In the genomic region with DNA sequence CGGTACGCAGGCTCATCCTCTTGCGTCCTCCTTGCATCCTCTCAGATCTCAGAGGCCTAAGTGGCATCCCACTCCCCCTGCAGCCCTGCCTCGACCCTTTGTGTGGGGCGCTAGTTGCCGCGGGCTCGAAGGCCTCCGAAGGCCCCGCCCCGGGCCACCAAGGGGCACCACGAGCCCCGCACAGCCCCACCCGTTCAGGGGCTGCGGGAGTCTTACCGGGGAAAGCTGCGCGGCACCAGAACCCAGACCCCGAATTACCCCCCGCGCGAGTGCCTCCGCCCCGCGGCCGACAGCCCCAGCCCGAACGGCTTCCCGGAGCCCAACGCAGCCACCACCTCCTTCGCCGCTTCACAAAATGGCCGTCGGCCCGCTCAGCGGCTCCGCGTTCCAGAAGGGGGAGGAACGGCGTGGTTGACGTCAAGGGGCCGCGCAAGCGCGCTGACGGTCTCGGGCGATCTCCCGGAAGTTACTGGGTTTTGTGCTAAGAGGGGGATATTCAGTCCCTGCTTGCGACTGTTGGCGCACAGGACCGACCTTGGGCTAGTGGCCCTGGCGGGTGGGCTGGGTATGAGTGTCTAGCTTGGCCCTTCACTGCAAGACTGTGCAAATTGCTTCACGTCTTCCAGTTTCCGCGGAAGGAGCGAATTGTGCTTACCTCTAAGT, we compare ENCODE assay signal across 1 cellular context.
A peak's percentile ranks its signal among the peaks of the same experiment; 100 is the strongest.
TF ChIP-seq lines count a peak whose summit lies in the region.

Gene CPNE1, minus strand, starts transcription at position 357 of the 663 bp plus-strand sequence. CDS start 31,977 bp downstream, outside the sequence.
A gene with protein sequence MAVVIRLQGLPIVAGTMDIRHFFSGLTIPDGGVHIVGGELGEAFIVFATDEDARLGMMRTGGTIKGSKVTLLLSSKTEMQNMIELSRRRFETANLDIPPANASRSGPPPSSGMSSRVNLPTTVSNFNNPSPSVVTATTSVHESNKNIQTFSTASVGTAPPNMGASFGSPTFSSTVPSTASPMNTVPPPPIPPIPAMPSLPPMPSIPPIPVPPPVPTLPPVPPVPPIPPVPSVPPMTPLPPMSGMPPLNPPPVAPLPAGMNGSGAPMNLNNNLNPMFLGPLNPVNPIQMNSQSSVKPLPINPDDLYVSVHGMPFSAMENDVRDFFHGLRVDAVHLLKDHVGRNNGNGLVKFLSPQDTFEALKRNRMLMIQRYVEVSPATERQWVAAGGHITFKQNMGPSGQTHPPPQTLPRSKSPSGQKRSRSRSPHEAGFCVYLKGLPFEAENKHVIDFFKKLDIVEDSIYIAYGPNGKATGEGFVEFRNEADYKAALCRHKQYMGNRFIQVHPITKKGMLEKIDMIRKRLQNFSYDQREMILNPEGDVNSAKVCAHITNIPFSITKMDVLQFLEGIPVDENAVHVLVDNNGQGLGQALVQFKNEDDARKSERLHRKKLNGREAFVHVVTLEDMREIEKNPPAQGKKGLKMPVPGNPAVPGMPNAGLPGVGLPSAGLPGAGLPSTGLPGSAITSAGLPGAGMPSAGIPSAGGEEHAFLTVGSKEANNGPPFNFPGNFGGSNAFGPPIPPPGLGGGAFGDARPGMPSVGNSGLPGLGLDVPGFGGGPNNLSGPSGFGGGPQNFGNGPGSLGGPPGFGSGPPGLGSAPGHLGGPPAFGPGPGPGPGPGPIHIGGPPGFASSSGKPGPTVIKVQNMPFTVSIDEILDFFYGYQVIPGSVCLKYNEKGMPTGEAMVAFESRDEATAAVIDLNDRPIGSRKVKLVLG (minus strand): TSS at position 357 of the 663 bp plus-strand sequence. CDS start 9,578 bp downstream, outside the sequence.

TF ChIP-seq in GM23338, 12 proteins besides CTCF, POLR2A, EP300 and RAD21:
- no peak for TF ChIP-seq EZH2 (IDR thresholded peaks at IDR 0.05; ENCODE audit: low read depth, unreplicated experiment)
- no peak for TF ChIP-seq ZNF114 (CRISPR knock-in tag; IDR thresholded peaks at IDR 0.05)
- TF ChIP-seq NANOG (IDR thresholded peaks at IDR 0.05; ENCODE audit: borderline replicate concordance), result no peak
- peak; percentile 25 for TF ChIP-seq REST (IDR thresholded peaks at IDR 0.05; ENCODE audit: unreplicated experiment)
- TF ChIP-seq JUNB (IDR thresholded peaks at IDR 0.05; ENCODE audit: unreplicated experiment), result no peak
- TF ChIP-seq, protein P1, sequence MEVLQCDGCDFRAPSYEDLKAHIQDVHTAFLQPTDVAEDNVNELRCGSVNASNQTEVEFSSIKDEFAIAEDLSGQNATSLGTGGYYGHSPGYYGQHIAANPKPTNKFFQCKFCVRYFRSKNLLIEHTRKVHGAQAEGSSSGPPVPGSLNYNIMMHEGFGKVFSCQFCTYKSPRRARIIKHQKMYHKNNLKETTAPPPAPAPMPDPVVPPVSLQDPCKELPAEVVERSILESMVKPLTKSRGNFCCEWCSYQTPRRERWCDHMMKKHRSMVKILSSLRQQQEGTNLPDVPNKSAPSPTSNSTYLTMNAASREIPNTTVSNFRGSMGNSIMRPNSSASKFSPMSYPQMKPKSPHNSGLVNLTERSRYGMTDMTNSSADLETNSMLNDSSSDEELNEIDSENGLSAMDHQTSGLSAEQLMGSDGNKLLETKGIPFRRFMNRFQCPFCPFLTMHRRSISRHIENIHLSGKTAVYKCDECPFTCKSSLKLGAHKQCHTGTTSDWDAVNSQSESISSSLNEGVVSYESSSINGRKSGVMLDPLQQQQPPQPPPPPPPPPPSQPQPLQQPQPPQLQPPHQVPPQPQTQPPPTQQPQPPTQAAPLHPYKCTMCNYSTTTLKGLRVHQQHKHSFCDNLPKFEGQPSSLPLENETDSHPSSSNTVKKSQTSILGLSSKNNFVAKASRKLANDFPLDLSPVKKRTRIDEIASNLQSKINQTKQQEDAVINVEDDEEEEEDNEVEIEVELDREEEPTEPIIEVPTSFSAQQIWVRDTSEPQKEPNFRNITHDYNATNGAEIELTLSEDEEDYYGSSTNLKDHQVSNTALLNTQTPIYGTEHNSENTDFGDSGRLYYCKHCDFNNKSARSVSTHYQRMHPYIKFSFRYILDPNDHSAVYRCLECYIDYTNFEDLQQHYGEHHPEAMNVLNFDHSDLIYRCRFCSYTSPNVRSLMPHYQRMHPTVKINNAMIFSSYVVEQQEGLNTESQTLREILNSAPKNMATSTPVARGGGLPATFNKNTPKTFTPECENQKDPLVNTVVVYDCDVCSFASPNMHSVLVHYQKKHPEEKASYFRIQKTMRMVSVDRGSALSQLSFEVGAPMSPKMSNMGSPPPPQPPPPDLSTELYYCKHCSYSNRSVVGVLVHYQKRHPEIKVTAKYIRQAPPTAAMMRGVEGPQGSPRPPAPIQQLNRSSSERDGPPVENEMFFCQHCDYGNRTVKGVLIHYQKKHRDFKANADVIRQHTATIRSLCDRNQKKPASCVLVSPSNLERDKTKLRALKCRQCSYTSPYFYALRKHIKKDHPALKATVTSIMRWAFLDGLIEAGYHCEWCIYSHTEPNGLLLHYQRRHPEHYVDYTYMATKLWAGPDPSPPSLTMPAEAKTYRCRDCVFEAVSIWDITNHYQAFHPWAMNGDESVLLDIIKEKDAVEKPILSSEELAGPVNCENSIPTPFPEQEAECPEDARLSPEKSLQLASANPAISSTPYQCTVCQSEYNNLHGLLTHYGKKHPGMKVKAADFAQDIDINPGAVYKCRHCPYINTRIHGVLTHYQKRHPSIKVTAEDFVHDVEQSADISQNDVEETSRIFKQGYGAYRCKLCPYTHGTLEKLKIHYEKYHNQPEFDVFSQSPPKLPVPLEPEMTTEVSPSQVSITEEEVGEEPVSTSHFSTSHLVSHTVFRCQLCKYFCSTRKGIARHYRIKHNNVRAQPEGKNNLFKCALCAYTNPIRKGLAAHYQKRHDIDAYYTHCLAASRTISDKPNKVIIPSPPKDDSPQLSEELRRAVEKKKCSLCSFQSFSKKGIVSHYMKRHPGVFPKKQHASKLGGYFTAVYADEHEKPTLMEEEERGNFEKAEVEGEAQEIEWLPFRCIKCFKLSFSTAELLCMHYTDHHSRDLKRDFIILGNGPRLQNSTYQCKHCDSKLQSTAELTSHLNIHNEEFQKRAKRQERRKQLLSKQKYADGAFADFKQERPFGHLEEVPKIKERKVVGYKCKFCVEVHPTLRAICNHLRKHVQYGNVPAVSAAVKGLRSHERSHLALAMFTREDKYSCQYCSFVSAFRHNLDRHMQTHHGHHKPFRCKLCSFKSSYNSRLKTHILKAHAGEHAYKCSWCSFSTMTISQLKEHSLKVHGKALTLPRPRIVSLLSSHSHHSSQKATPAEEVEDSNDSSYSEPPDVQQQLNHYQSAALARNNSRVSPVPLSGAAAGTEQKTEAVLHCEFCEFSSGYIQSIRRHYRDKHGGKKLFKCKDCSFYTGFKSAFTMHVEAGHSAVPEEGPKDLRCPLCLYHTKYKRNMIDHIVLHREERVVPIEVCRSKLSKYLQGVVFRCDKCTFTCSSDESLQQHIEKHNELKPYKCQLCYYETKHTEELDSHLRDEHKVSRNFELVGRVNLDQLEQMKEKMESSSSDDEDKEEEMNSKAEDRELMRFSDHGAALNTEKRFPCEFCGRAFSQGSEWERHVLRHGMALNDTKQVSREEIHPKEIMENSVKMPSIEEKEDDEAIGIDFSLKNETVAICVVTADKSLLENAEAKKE (CRISPR knock-in tag; IDR thresholded peaks at IDR 0.05), result no peak
- TF ChIP-seq ZNF331 (CRISPR knock-in tag; IDR thresholded peaks at IDR 0.05; ENCODE audit: low read depth), result no peak
- TF ChIP-seq ETS1 (IDR thresholded peaks at IDR 0.05), result peak; percentile 59
- peak; percentile 89 for TF ChIP-seq CREB1 (CRISPR knock-in tag; IDR thresholded peaks at IDR 0.05; ENCODE audit: low read depth)
- peak; percentile 99 for TF ChIP-seq POLR2AphosphoS5 (IDR thresholded peaks at IDR 0.05; ENCODE audit: low read depth)
- no peak for TF ChIP-seq EZH2phosphoT487 (IDR thresholded peaks at IDR 0.05; ENCODE audit: unreplicated experiment)
- TF ChIP-seq STAT1 (IDR thresholded peaks at IDR 0.05; ENCODE audit: unreplicated experiment), result no peak
